27 cellular contexts compared by ENCODE assay signal in genomic region chr2:1406434-1406833, GRCh38. TPM values are rescaled to one million over a fixed set of nuclear protein-coding genes. Genes with fewer than 3 reads are reported as not detected.
"Had no signal": no experiment of that assay in that cellular context is flagged by ENCODE, and none has a peak within 500 bp of the region (broad histone marks: within the 10 kb centered on the region; RNA-seq: fewer than 3 reads in every experiment).

No MANE protein-coding gene starts in this region.

- FAIRE-seq: HTR-8/SVneo, K562, RCC 7860 had no signal

- H3K4me3 ChIP-seq: K562 had no signal

- H3K4me1 Mint-ChIP-seq: IgD-negative memory B cell had no signal

- H3K36me3 Mint-ChIP-seq: IgD-negative memory B cell had no signal

- H3K27ac Mint-ChIP-seq: IgD-negative memory B cell had no signal

- H3K9ac ChIP-seq: KMS-11, SK-N-SH had no signal

- H3K4me3 Mint-ChIP-seq: IgD-negative memory B cell had no signal

- DNase-seq: Kasumi-1, MV-4-11, NCI-H1048, NCI-H1105, NCI-H1436 treated with DMSO at 0.1 percent for 48 hours, NCI-H1694, NCI-H187 treated with DMSO at 0.1 percent for 48 hours, NCI-H2029 treated with DMSO at 0.1 percent for 48 hours, NCI-H2171, NCI-H226, NCI-H446, NCI-H510A, NCI-H524 treated with DMSO at 0.1 percent for 48 hours, NCI-H69, NCI-H774, RPMI8226, SHP77, SK-N-SH, SW 1271 had no signal

- H3K27ac ChIP-seq: HL-60, KMS-11 had no signal

- H3K9me3 ChIP-seq: SK-N-SH had no signal

- ATAC-seq: K562 had no signal

RNA-seq across cellular contexts. Expression of gene TPO, which starts 6.8 kb away (rescaled TPM):
- total RNA-seq: K562, MCF 10A, SK-MEL-5 had no signal
- polyA plus RNA-seq: IgD-negative memory B cell, K562, SK-N-SH had no signal
